Comparison of ENCODE assay signal across 19 cellular contexts in genomic region chr3:59412506-59412905, GRCh38.
"Had no signal": no experiment of that assay in that cellular context is flagged by ENCODE, and none has a peak within 500 bp of the region (broad histone marks: within the 10 kb centered on the region; RNA-seq: fewer than 3 reads in every experiment).

No MANE protein-coding gene starts in this region.

- FAIRE-seq: kidney had no signal

- H3K9me3 ChIP-seq: esophagus squamous epithelium, mucosa of descending colon, neutrophil, tibial artery, upper lobe of left lung, uterus had no signal

- H3K4me1 ChIP-seq: esophagus squamous epithelium, tibial artery, uterus had no signal

- DNase-seq: effector memory CD8-positive, alpha-beta T cell; esophagus squamous epithelium; foreskin melanocyte; head of caudate nucleus; kidney; mammary epithelial cell; mucosa of descending colon; naive thymus-derived CD8-positive, alpha-beta T cell; posterior cingulate gyrus; right cardiac atrium; stimulated activated CD4-positive, alpha-beta T cell treated with anti-CD3 and anti-CD28 coated beads, Interleukin-4, amount 100 ng/mL, for 1 hour; stimulated activated CD8-positive, alpha-beta memory T cell treated with anti-CD3 and anti-CD28 coated beads, Interleukin-4, amount 100 ng/mL, for 48 hours; tibial artery; upper lobe of left lung; uterus had no signal

- H3K36me3 ChIP-seq: esophagus squamous epithelium, neutrophil, tibial artery, upper lobe of left lung, uterus had no signal

- ATAC-seq: effector memory CD8-positive, alpha-beta T cell; mucosa of descending colon; naive thymus-derived CD8-positive, alpha-beta T cell; right cardiac atrium; stimulated activated effector memory CD8-positive, alpha-beta T cell treated with anti-CD3 and anti-CD28 coated beads, Interleukin-12 subunit alpha, Interleukin-12 subunit beta, amount 100 ng/mL, for 72 hours had no signal

- H3K4me2 ChIP-seq: hepatocyte, smooth muscle cell had no signal

- H3K27ac ChIP-seq: esophagus squamous epithelium, hepatocyte, neutrophil, tibial artery, upper lobe of left lung, uterus had no signal

- H3K27me3 ChIP-seq: esophagus squamous epithelium, hepatocyte, tibial artery, upper lobe of left lung, uterus had no signal

- H3K4me3 ChIP-seq: esophagus squamous epithelium, hepatocyte, mucosa of descending colon, smooth muscle cell, tibial artery, upper lobe of left lung, uterus had no signal

- H2AFZ ChIP-seq: hepatocyte had no signal
